9 cellular contexts compared by ENCODE assay signal in the genomic region with DNA sequence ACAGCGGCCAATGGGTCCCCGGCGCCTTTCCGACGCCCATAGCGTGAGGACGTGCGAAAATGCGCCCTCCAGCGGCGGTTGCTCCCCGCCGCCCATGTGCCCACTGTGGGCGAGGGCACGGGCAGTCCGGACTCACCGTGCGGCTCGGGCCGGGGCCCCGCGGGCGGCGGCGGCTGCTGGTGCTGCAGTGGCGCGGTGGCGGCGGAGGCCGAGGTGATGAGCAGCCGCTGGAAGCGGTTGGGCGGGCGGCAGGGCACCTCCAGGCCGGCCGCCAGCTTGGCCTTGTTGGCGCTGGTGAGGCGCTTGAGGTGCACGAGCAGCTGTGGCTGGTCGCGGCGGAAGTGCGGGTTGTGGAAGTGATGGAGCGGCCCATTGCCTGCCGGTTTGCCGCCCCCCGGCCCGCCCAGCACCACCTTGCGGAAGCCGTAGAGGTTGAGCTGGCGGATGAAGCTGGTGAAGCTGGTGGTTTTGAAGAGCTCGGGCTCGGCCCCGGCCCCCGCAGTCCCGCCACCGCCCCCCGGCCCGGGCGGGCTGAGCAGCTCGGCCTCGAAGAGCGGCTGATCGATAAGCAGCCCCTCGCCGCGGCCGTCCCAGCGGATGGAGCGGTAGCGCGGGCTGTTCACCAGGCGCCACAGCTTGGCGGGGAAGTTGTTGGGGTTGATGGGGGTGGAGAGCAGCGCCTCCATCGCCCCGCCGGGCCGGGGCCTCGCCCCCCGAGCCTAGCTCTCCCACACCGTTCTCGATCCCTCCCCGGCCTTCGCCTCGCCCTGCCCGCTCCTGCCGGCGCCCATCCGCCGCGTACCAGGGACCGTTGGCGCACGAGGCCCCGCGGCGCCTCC. TPM values are rescaled to one million over a fixed set of nuclear protein-coding genes. Genes with fewer than 3 reads are reported as not detected.
A peak's percentile ranks its signal among the peaks of the same experiment; 100 is the strongest.
DNase-seq lines count a peak whose midpoint lies in the region; ATAC-seq, FAIRE-seq and TF ChIP-seq lines count a peak whose summit lies in the region.
"Had no signal": no experiment of that assay in that cellular context is flagged by ENCODE, and none has a peak within 500 bp of the region (broad histone marks: within the 10 kb centered on the region; RNA-seq: fewer than 3 reads in every experiment).

A gene with protein sequence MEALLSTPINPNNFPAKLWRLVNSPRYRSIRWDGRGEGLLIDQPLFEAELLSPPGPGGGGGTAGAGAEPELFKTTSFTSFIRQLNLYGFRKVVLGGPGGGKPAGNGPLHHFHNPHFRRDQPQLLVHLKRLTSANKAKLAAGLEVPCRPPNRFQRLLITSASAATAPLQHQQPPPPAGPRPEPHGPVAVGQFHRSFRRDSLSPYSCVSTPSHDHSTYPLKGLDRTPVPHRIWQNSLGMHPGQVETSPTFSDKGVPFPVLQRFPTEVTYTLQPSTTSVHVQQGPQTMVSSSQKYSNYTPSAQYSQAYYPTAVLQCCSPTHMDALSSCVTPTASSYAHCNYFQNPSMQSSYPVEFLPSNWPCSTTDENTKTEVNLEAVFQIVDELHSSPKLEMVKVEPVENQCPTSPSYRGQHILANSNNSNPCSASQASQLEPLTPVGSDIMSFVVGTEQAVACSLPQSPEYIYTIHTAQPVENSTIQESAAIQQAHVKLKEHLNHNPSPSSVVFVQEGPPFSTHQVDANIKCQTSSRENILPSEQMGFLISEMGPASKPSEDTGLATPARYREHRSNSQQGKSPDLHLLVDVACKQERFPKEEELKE (minus strand): TSS at position 820 of the 839 bp plus-strand sequence. CDS start 134 bp downstream, at position 686.

- no peak for TF ChIP-seq EP300 in HepG2 (IDR thresholded peaks at IDR 0.05; ENCODE audit: low read depth in 2 of 2, low read length in 2 of 2)
- no peak for TF ChIP-seq EP300 in HepG2 (CRISPR knock-in tag; IDR thresholded peaks at IDR 0.05; ENCODE audit: borderline replicate concordance)

- H3K79me2 ChIP-seq in HepG2 (ENCODE audit: insufficient read depth, low read length) = no peaks in the 10 kb centered on the region

- no peak within 1 kb of the TSS for H3K27ac ChIP-seq in HepG2 (ENCODE audit: extremely low read length, insufficient read depth, low read length)

- no peaks in the 10 kb centered on the region for H3K9me3 ChIP-seq in HepG2 (ENCODE audit: low read length)

- peak; percentile 90 for DNase-seq in activated effector memory CD4-positive, alpha-beta T cell treated with anti-CD3 and anti-CD28 coated beads, Interleukin-2, amount 50 U/mL, for 16 hours
- no peak for DNase-seq in HepG2 (ENCODE audit: low spot score)
- peak; percentile 59 to 89 (median 68) for DNase-seq in stimulated activated naive CD4-positive, alpha-beta T cell (lab: John Stamatoyannopoulos, UW)
- no peak for DNase-seq in inferior parietal cortex (ENCODE audit: extremely low spot score)
- DNase-seq in NCI-H2171 (lab: John Stamatoyannopoulos, UW) = no peak
- DNase-seq in sciatic nerve (ENCODE audit: low spot score) = no peak

- H2AFZ ChIP-seq in HepG2 (ENCODE audit: low read length) = no peak within 1 kb of the TSS

- no peak for TF ChIP-seq CTCF in HepG2 (CRISPR knock-in tag; IDR thresholded peaks at IDR 0.05)

- H4K20me1 ChIP-seq in HepG2 (ENCODE audit: insufficient read depth, low read length) = peaks cover 5% of the 10 kb centered on the region; the same call in 1 of the 2 replicates

- peaks cover 19 to 41% of the 10 kb centered on the region in 2 experiments for H3K36me3 ChIP-seq in HepG2 (replicated peaks in 1 of 2; ENCODE audit: control insufficient read depth in 1 of 2, insufficient read depth in 2 of 2, low read length in 2 of 2)

- H3K4me2 ChIP-seq in HepG2 (ENCODE audit: low read depth, low read length) = no peak within 1 kb of the TSS

- H3K4me3 ChIP-seq in HepG2 (replicated peaks in 1 of 3; ENCODE audit: insufficient read depth in 1 of 3, low read depth in 2 of 3, low read length in 3 of 3) = no peak within 1 kb of the TSS

- H3K4me1 ChIP-seq in HepG2 (ENCODE audit: insufficient read depth, low read length) = peaks cover 13% of the 10 kb centered on the region

- no peaks in the 10 kb centered on the region for H3K27me3 ChIP-seq in HepG2 (ENCODE audit: control insufficient read depth in 1 of 2, insufficient read depth in 2 of 2, low read length in 2 of 2)

- intact Hi-C loops in HepG2 (cut with micrococcal nuclease; ENCODE audit: unreplicated experiment) (no loop called here), sciatic nerve (cut with DNase I) (no loop called here)

- in situ Hi-C loops in HepG2 (cut with HindIII; ENCODE audit: extremely low pct_ligation_motif_present, low pct_unique_long_range_greater_than_20kb) = no loop called here

- no peak within 1 kb of the TSS for H3K9ac ChIP-seq in HepG2 (ENCODE audit: insufficient read depth, low read depth, low read length)

- no peak for FAIRE-seq in HepG2 (lab: Jason Lieb, UNC)
- FAIRE-seq: keratinocyte had no signal

- CTCF ChIA-PET in HepG2 (lab: Yijun Ruan, JAX; ENCODE audit: low intra/inter-chr PET ratio, low total read pairs) = no interaction called here

- no peak for TF ChIP-seq POLR2A in HepG2 (IDR thresholded peaks at IDR 0.05; ENCODE audit: insufficient read depth in 1 of 2, low read depth in 2 of 2, low read length in 2 of 2)

- WGBS in HepG2 (ENCODE audit: low lambda C conversion rate) = 98% methylated on average over 80 of the region's 98 CpGs

- TF ChIP-seq RAD21 in HepG2 (CRISPR knock-in tag; IDR thresholded peaks at IDR 0.05) = no peak

- POLR2A ChIA-PET in HepG2 (lab: Yijun Ruan, JAX) = no interaction called here

- BruUV-seq in HepG2 (replicated peaks; lab: Mats Ljungman, UMichigan) = no TSS peak

- ATAC-seq in HG03045 (IDR thresholded peaks at IDR 0.05; ENCODE audit: unreplicated experiment) = peak; percentile 38
- peak; percentile 28 for ATAC-seq in HepG2
- no peak for ATAC-seq in HG02571 (IDR thresholded peaks at IDR 0.05; ENCODE audit: unreplicated experiment)
- ATAC-seq in sciatic nerve = no peak

TF ChIP-seq in HepG2, 621 proteins besides CTCF, POLR2A, EP300 and RAD21 (continues in another document):
- TF ChIP-seq POLR2G (IDR thresholded peaks at IDR 0.05; ENCODE audit: low read depth, low read length) = peak; percentile 31; the same call in 1 of the 2 replicates
- 0 out of 2 replicates have a peak, but pooled peaks have one; percentile 28 for TF ChIP-seq RBFOX2 (IDR thresholded peaks at IDR 0.05; ENCODE audit: low read depth, low read length)
- TF ChIP-seq, protein P1, sequence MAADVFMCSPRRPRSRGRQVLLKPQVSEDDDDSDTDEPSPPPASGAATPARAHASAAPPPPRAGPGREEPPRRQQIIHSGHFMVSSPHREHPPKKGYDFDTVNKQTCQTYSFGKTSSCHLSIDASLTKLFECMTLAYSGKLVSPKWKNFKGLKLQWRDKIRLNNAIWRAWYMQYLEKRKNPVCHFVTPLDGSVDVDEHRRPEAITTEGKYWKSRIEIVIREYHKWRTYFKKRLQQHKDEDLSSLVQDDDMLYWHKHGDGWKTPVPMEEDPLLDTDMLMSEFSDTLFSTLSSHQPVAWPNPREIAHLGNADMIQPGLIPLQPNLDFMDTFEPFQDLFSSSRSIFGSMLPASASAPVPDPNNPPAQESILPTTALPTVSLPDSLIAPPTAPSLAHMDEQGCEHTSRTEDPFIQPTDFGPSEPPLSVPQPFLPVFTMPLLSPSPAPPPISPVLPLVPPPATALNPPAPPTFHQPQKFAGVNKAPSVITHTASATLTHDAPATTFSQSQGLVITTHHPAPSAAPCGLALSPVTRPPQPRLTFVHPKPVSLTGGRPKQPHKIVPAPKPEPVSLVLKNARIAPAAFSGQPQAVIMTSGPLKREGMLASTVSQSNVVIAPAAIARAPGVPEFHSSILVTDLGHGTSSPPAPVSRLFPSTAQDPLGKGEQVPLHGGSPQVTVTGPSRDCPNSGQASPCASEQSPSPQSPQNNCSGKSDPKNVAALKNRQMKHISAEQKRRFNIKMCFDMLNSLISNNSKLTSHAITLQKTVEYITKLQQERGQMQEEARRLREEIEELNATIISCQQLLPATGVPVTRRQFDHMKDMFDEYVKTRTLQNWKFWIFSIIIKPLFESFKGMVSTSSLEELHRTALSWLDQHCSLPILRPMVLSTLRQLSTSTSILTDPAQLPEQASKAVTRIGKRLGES (CRISPR knock-in tag; IDR thresholded peaks at IDR 0.05; ENCODE audit: borderline replicate concordance) = no peak
- TF ChIP-seq ZNF550 (CRISPR knock-in tag; IDR thresholded peaks at IDR 0.05; ENCODE audit: borderline replicate concordance) = no peak
- TF ChIP-seq AGO2 (optimal IDR thresholded peaks at IDR 0.05; ENCODE audit: low read depth, low read length) = peak; percentile 62

RNA-seq across cellular contexts. Expression of the gene that starts here (rescaled TPM):
- total RNA-seq in HepG2 (2016; rRNA removed; fragmentation: Illumina TruSeq; extraction: Trizol) (not detected in 2 replicates), sciatic nerve (0.27 TPM)
- total RNA-seq in HepG2 (2016; cell fraction: cytosol; rRNA removed; fragmentation: Illumina TruSeq; extraction: Trizol; ENCODE audit: low read depth) = not detected in 2 replicates
- total RNA-seq in HepG2 (2016; cell fraction: insoluble cytoplasmic fraction; rRNA removed; fragmentation: Illumina TruSeq; extraction: Trizol) = not detected in 2 replicates
- total RNA-seq in HepG2 (2016; cell fraction: membrane; rRNA removed; fragmentation: Illumina TruSeq; extraction: Trizol) = 0.03 and 0.06 TPM in 2 replicates
- total RNA-seq in HepG2 (2016; cell fraction: nucleus; rRNA removed; fragmentation: Illumina TruSeq; extraction: Trizol) = not detected in 2 replicates
- polyA plus RNA-seq in HepG2 (2011; rRNA removed) = not detected in 2 replicates
- polyA plus RNA-seq in HepG2 (2011; cell fraction: cytosol; rRNA removed) = not detected in 2 replicates
- polyA plus RNA-seq in HepG2 (2011; cell fraction: nucleus; rRNA removed) = 0.03 TPM in 1 of 2 replicates, not detected in the other
- polyA plus RNA-seq in HepG2 (2012) = not detected in 2 replicates
- polyA plus RNA-seq in HepG2 (2016; cell fraction: cytosol; fragmentation: Illumina TruSeq; extraction: Trizol; ENCODE audit: low read depth) = not detected in 2 replicates
- polyA plus RNA-seq in HepG2 (2016; cell fraction: insoluble cytoplasmic fraction; fragmentation: Illumina TruSeq; extraction: Trizol; ENCODE audit: low read depth) = not detected in 2 replicates
- polyA plus RNA-seq in HepG2 (2016; cell fraction: membrane; fragmentation: Illumina TruSeq; extraction: Trizol; ENCODE audit: low read depth) = not detected in 2 replicates
- polyA plus RNA-seq in HepG2 (2016; cell fraction: nucleus; fragmentation: Illumina TruSeq; extraction: Trizol; ENCODE audit: insufficient read depth, low read depth) = not detected in 2 replicates
- 0.06 TPM in 1 of 2 replicates, not detected in the other for polyA minus RNA-seq in HepG2 (2011; rRNA and poly(A)+ RNA removed; ENCODE audit: low replicate concordance)
- polyA minus RNA-seq in HepG2 (2011; cell fraction: cytosol; rRNA and poly(A)+ RNA removed) = not detected in 2 replicates
- 0.13 TPM in 1 of 2 replicates, not detected in the other for polyA minus RNA-seq in HepG2 (2011; cell fraction: nucleus; rRNA and poly(A)+ RNA removed)

Comparison
In these comparisons a context has a peak if more than half of its experiments do, and no peak if none do; other contexts are left out.
1. Peak in ATAC-seq in HepG2; RNA of the gene not detected or under 1 TPM.
2. DNase-seq: peak in activated effector memory CD4-positive, alpha-beta T cell treated with anti-CD3 and anti-CD28 coated beads, Interleukin-2, amount 50 U/mL, for 16 hours (single experiment) and stimulated activated naive CD4-positive, alpha-beta T cell (6 of 6); none in HepG2 (single experiment), inferior parietal cortex (single experiment), NCI-H2171 (single experiment) and sciatic nerve (single experiment).